Comparison of ENCODE assay signal across 1 cellular context in genomic region chr7:50449881-50450690, GRCh38.
TF ChIP-seq lines count a peak whose summit lies in the region.

A gene with protein sequence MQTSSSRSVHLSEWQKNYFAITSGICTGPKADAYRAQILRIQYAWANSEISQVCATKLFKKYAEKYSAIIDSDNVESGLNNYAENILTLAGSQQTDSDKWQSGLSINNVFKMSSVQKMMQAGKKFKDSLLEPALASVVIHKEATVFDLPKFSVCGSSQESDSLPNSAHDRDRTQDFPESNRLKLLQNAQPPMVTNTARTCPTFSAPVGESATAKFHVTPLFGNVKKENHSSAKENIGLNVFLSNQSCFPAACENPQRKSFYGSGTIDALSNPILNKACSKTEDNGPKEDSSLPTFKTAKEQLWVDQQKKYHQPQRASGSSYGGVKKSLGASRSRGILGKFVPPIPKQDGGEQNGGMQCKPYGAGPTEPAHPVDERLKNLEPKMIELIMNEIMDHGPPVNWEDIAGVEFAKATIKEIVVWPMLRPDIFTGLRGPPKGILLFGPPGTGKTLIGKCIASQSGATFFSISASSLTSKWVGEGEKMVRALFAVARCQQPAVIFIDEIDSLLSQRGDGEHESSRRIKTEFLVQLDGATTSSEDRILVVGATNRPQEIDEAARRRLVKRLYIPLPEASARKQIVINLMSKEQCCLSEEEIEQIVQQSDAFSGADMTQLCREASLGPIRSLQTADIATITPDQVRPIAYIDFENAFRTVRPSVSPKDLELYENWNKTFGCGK (minus strand): TSS chr7:50450350. CDS start chr7:50447287, 3,063 bp downstream.

TF ChIP-seq in K562, 482 proteins besides CTCF, POLR2A, EP300 and RAD21 (continued from another document and continues in another):
- TF ChIP-seq NFIC (IDR thresholded peaks at IDR 0.05), result peak; percentile 51; the same call in 1 of the 2 replicates
- no peak for TF ChIP-seq EZH2 (IDR thresholded peaks at IDR 0.05; ENCODE audit: borderline replicate concordance, low read depth, low read length)
- TF ChIP-seq ZNF79 (CRISPR knock-in tag; IDR thresholded peaks at IDR 0.05; ENCODE audit: low read depth), result no peak
- no peak for TF ChIP-seq CHD1 (IDR thresholded peaks at IDR 0.05; ENCODE audit: low read length)
- no peak for TF ChIP-seq XRCC4 (IDR thresholded peaks at IDR 0.05; ENCODE audit: extremely low read depth, insufficient read depth, insufficient read length)
- no peak for TF ChIP-seq FOXJ3 (CRISPR knock-in tag; IDR thresholded peaks at IDR 0.05)
- TF ChIP-seq, protein P1, sequence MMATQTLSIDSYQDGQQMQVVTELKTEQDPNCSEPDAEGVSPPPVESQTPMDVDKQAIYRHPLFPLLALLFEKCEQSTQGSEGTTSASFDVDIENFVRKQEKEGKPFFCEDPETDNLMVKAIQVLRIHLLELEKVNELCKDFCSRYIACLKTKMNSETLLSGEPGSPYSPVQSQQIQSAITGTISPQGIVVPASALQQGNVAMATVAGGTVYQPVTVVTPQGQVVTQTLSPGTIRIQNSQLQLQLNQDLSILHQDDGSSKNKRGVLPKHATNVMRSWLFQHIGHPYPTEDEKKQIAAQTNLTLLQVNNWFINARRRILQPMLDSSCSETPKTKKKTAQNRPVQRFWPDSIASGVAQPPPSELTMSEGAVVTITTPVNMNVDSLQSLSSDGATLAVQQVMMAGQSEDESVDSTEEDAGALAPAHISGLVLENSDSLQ (IDR thresholded peaks at IDR 0.05), result peak; percentile 64
- peak; percentile 16 to 62; a peak in 1 of 4 replicates for TF ChIP-seq TEAD1 (CRISPR knock-in tag; IDR thresholded peaks at IDR 0.05)
- no peak; the same call in 1 of the 2 replicates for TF ChIP-seq TOE1 (IDR thresholded peaks at IDR 0.05; ENCODE audit: borderline replicate concordance)
- TF ChIP-seq TOE1 (CRISPR knock-in tag; IDR thresholded peaks at IDR 0.05; ENCODE audit: borderline replicate concordance, low read depth), result no peak
- 0 out of 4 replicates have a peak, but pooled peaks of 1 of the 2 experiments have one; percentile 23 for TF ChIP-seq TRIM24 (IDR thresholded peaks at IDR 0.05)
- TF ChIP-seq SPI1 (IDR thresholded peaks at IDR 0.05; ENCODE audit: borderline replicate concordance, low read depth, low read length), result no peak
- peak; percentile 39 to 75; a peak in 2 of 4 replicates for TF ChIP-seq MNT (conservative IDR thresholded peaks at IDR 0.05)
- TF ChIP-seq SOX6 (IDR thresholded peaks at IDR 0.05), result 0 out of 2 replicates have a peak, but pooled peaks have one; percentile 6
- peak; percentile 86 for TF ChIP-seq E2F3 (CRISPR knock-in tag; IDR thresholded peaks at IDR 0.05)
- TF ChIP-seq, protein P2, sequence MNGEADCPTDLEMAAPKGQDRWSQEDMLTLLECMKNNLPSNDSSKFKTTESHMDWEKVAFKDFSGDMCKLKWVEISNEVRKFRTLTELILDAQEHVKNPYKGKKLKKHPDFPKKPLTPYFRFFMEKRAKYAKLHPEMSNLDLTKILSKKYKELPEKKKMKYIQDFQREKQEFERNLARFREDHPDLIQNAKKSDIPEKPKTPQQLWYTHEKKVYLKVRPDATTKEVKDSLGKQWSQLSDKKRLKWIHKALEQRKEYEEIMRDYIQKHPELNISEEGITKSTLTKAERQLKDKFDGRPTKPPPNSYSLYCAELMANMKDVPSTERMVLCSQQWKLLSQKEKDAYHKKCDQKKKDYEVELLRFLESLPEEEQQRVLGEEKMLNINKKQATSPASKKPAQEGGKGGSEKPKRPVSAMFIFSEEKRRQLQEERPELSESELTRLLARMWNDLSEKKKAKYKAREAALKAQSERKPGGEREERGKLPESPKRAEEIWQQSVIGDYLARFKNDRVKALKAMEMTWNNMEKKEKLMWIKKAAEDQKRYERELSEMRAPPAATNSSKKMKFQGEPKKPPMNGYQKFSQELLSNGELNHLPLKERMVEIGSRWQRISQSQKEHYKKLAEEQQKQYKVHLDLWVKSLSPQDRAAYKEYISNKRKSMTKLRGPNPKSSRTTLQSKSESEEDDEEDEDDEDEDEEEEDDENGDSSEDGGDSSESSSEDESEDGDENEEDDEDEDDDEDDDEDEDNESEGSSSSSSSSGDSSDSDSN (IDR thresholded peaks at IDR 0.05; ENCODE audit: borderline replicate concordance in 1 of 2, low read depth in 2 of 2, low read length in 2 of 2), result no peak
- TF ChIP-seq KAT7 (CRISPR knock-in tag; IDR thresholded peaks at IDR 0.05; ENCODE audit: borderline replicate concordance), result peak; percentile 75; the same call in 1 of the 2 replicates
- TF ChIP-seq, protein P3, sequence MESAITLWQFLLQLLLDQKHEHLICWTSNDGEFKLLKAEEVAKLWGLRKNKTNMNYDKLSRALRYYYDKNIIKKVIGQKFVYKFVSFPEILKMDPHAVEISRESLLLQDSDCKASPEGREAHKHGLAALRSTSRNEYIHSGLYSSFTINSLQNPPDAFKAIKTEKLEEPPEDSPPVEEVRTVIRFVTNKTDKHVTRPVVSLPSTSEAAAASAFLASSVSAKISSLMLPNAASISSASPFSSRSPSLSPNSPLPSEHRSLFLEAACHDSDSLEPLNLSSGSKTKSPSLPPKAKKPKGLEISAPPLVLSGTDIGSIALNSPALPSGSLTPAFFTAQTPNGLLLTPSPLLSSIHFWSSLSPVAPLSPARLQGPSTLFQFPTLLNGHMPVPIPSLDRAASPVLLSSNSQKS (CRISPR knock-in tag; IDR thresholded peaks at IDR 0.05), result no peak
- no peak for TF ChIP-seq MECOM (CRISPR knock-in tag; IDR thresholded peaks at IDR 0.05)
- no peak for TF ChIP-seq ZFP30 (CRISPR knock-in tag; IDR thresholded peaks at IDR 0.05; ENCODE audit: borderline replicate concordance)
- peak; percentile 39; the same call in 1 of the 2 replicates for TF ChIP-seq SAFB (IDR thresholded peaks at IDR 0.05; ENCODE audit: borderline replicate concordance, low read depth, low read length)
- peak; percentile 49 for TF ChIP-seq CCNT2 (IDR thresholded peaks at IDR 0.05; ENCODE audit: borderline replicate concordance, extremely low read depth, insufficient read length, low read depth, low read length)
- peak in 1 of 2 experiments; percentile 8; a peak in 1 of 4 replicates for TF ChIP-seq SIN3A (IDR thresholded peaks at IDR 0.05; ENCODE audit: borderline replicate concordance in 2 of 2, control insufficient read depth in 1 of 2, low read depth in 2 of 2, low read length in 2 of 2)
- TF ChIP-seq ELF1 (tag; IDR thresholded peaks at IDR 0.05), result no peak
- TF ChIP-seq TAF9B (IDR thresholded peaks at IDR 0.05; ENCODE audit: partially characterized antibody), result peak; percentile 40
- no peak for TF ChIP-seq SETDB1 (IDR thresholded peaks at IDR 0.05; ENCODE audit: low read length)
- peak; percentile 74 for TF ChIP-seq ZZZ3 (IDR thresholded peaks at IDR 0.05)
- TF ChIP-seq, protein P4, sequence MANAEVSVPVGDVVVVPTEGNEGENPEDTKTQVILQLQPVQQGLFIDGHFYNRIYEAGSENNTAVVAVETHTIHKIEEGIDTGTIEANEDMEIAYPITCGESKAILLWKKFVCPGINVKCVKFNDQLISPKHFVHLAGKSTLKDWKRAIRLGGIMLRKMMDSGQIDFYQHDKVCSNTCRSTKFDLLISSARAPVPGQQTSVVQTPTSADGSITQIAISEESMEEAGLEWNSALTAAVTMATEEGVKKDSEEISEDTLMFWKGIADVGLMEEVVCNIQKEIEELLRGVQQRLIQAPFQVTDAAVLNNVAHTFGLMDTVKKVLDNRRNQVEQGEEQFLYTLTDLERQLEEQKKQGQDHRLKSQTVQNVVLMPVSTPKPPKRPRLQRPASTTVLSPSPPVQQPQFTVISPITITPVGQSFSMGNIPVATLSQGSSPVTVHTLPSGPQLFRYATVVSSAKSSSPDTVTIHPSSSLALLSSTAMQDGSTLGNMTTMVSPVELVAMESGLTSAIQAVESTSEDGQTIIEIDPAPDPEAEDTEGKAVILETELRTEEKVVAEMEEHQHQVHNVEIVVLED (CRISPR knock-in tag; IDR thresholded peaks at IDR 0.05), result peak; percentile 100
- no peak; the same call in 1 of the 2 replicates for TF ChIP-seq ESRRA (IDR thresholded peaks at IDR 0.05; ENCODE audit: borderline replicate concordance, low read depth)
- TF ChIP-seq MGA (IDR thresholded peaks at IDR 0.05), result peak; percentile 87
- no peak for TF ChIP-seq MCM7 (IDR thresholded peaks at IDR 0.05)
- TF ChIP-seq PML (IDR thresholded peaks at IDR 0.05; ENCODE audit: low read length), result peak; percentile 47; the same call in 1 of the 2 replicates
- TF ChIP-seq DEAF1 (CRISPR knock-in tag; IDR thresholded peaks at IDR 0.05), result peak; percentile 22; the same call in 1 of the 2 replicates
- TF ChIP-seq ATF1 (CRISPR knock-in tag; IDR thresholded peaks at IDR 0.05), result no peak
- peak; percentile 93 for TF ChIP-seq ATF1 (tag; IDR thresholded peaks at IDR 0.05)
